ENCODE assay signal across 8 cellular contexts in genomic region chr4:2416564-2417195, GRCh38. TPM values are rescaled to one million over a fixed set of nuclear protein-coding genes. Genes with fewer than 3 reads are reported as not detected.
DNase-seq lines count a peak whose midpoint lies in the region; ATAC-seq and TF ChIP-seq lines count a peak whose summit lies in the region.

No MANE protein-coding gene starts in this region.

- peak in 3 of 10 experiments; percentile 16 to 38 (median 22) for DNase-seq in CD4-positive, alpha-beta T cell
- DNase-seq in T-helper 17 cell (no peak), NCI-H2196 (lab: John Stamatoyannopoulos, UW; ENCODE audit: unreplicated experiment) (no peak), midbrain (lab: John Stamatoyannopoulos, UW) (no peak), OCI-M1 (lab: John Stamatoyannopoulos, UW) (no peak)
- DNase-seq in effector memory CD4-positive, alpha-beta T cell = no peak
- peak in 3 of 10 donors; percentile 29 to 40 (median 29) for DNase-seq in naive thymus-derived CD8-positive, alpha-beta T cell

- no peaks in the 10 kb centered on the region for H3K36me3 Mint-ChIP-seq in CD4-positive, alpha-beta T cell (ENCODE audit: low read depth)
- H3K36me3 Mint-ChIP-seq in T-helper 17 cell (ENCODE audit: low read depth) = no peaks in the 10 kb centered on the region
- no peaks in the 10 kb centered on the region for H3K36me3 Mint-ChIP-seq in naive thymus-derived CD8-positive, alpha-beta T cell

- peaks cover 61% of the 10 kb centered on the region for H3K4me1 Mint-ChIP-seq in CD4-positive, alpha-beta T cell (ENCODE audit: low read depth)
- H3K4me1 Mint-ChIP-seq in T-helper 17 cell = peaks cover 53% of the 10 kb centered on the region
- peaks cover 38 to 71% (median 68%) of the 10 kb centered on the region in 4 donors for H3K4me1 Mint-ChIP-seq in naive thymus-derived CD8-positive, alpha-beta T cell

- no peak for ATAC-seq in CD4-positive, alpha-beta T cell (ENCODE audit: poor library complexity)
- ATAC-seq in T-helper 17 cell = no peak
- no peak for ATAC-seq in naive thymus-derived CD8-positive, alpha-beta T cell
- no peak for ATAC-seq in GM21528 (IDR thresholded peaks at IDR 0.05; ENCODE audit: low FRiP score, unreplicated experiment)

- CTCF ChIA-PET in CD4-positive, alpha-beta T cell (lab: Charles Lee) = interaction anchor here (2.1 to 2.5 kb wide), 2 partner anchors 135 to 196 kb away, joined by 5 to 6 read pairs; no protein-coding TSS in a partner anchor

- no peaks in the 10 kb centered on the region for H3K9me3 ChIP-seq in CD4-positive, alpha-beta T cell (ENCODE audit: control insufficient read depth, low read length)
- H3K9me3 ChIP-seq in T-helper 17 cell (ENCODE audit: control insufficient read depth, low read length, poor library complexity, severe bottlenecking) = no peaks in the 10 kb centered on the region
- no peaks in the 10 kb centered on the region for H3K9me3 ChIP-seq in effector memory CD4-positive, alpha-beta T cell (ENCODE audit: control insufficient read depth, low read length)

- H3K36me3 ChIP-seq in effector memory CD4-positive, alpha-beta T cell (ENCODE audit: control insufficient read depth, insufficient read depth, low read length) = no peaks in the 10 kb centered on the region

- H3K4me1 ChIP-seq in effector memory CD4-positive, alpha-beta T cell (ENCODE audit: control insufficient read depth, insufficient read depth, low read length, poor library complexity, severe bottlenecking) = peaks cover 54% of the 10 kb centered on the region

- peak overlapping the region; percentile 89 for H3K4me3 Mint-ChIP-seq in CD4-positive, alpha-beta T cell
- H3K4me3 Mint-ChIP-seq in T-helper 17 cell = peak overlapping the region; percentile 90
- H3K4me3 Mint-ChIP-seq in naive thymus-derived CD8-positive, alpha-beta T cell = peak overlapping the region; percentile 55 to 87 (median 75)

- no peaks in the 10 kb centered on the region for H3K9me3 Mint-ChIP-seq in CD4-positive, alpha-beta T cell
- H3K9me3 Mint-ChIP-seq in naive thymus-derived CD8-positive, alpha-beta T cell = peaks cover 0 to 3% (median 0%) of the 10 kb centered on the region in 9 donors

- TF ChIP-seq CTCF in CD4-positive, alpha-beta T cell (IDR thresholded peaks at IDR 0.05) = no peak

- peak overlapping the region; percentile 58 for H3K4me3 ChIP-seq in effector memory CD4-positive, alpha-beta T cell (ENCODE audit: insufficient read depth, low read depth, low read length, poor library complexity, severe bottlenecking)

- peak overlapping the region; percentile 94 for H3K27ac Mint-ChIP-seq in CD4-positive, alpha-beta T cell
- peak overlapping the region; percentile 81 for H3K27ac Mint-ChIP-seq in T-helper 17 cell
- peak overlapping the region in 7 of 10 donors; percentile 8 to 83 (median 46) for H3K27ac Mint-ChIP-seq in naive thymus-derived CD8-positive, alpha-beta T cell

- peaks cover 11% of the 10 kb centered on the region for H3K27me3 ChIP-seq in CD4-positive, alpha-beta T cell (ENCODE audit: control insufficient read depth, insufficient read depth, low read length)
- H3K27me3 ChIP-seq in effector memory CD4-positive, alpha-beta T cell (replicated peaks; ENCODE audit: control insufficient read depth, insufficient read depth, low read length, poor library complexity, severe bottlenecking) = no peaks in the 10 kb centered on the region

- intact Hi-C loops in CD4-positive, alpha-beta T cell (cut with DNase I, micrococcal nuclease) = loop anchor here in 1 of 2 experiments (5.0 to 10.0 kb wide), 3 partner anchors 134 to 702 kb away; partner anchors contain the start of genes LETM1 and SLBP

- peaks cover 22% of the 10 kb centered on the region for H3K27me3 Mint-ChIP-seq in CD4-positive, alpha-beta T cell
- H3K27me3 Mint-ChIP-seq in T-helper 17 cell = no peaks in the 10 kb centered on the region
- peaks cover 6 to 31% (median 20%) of the 10 kb centered on the region in 5 donors for H3K27me3 Mint-ChIP-seq in naive thymus-derived CD8-positive, alpha-beta T cell

- no peak overlapping the region for H3K27ac ChIP-seq in CD4-positive, alpha-beta T cell (ENCODE audit: low read depth, low read length)
- peak overlapping the region; percentile 44 for H3K27ac ChIP-seq in effector memory CD4-positive, alpha-beta T cell (ENCODE audit: insufficient read depth, low read length, poor library complexity, severe bottlenecking)

- POLR2A ChIA-PET in CD4-positive, alpha-beta T cell (lab: Charles Lee) = interaction anchor here (1.6 to 2.0 kb wide), 2 partner anchors 155 to 175 kb away, joined by 5 to 9 read pairs; partner anchors contain the start of genes HAUS3, MXD4 and POLN
- POLR2A ChIA-PET in naive thymus-derived CD8-positive, alpha-beta T cell (lab: Charles Lee) = interaction anchor here (1.1 to 1.7 kb wide), 3 partner anchors 45 to 154 kb away, joined by 3 to 6 read pairs (median 4); partner anchors contain the start of genes MXD4 and RNF4

RNA-seq across cellular contexts. Expression of gene ZFYVE28, which starts 1.8 kb away (rescaled TPM):
- total RNA-seq in CD4-positive, alpha-beta T cell = 10 to 100 TPM; 26.2 to 28.0 TPM
- 10 to 100 TPM; 49.4 to 63.6 TPM for total RNA-seq in T-helper 17 cell
- 10 to 100 TPM; 11.8 to 12.3 TPM for total RNA-seq in naive thymus-derived CD8-positive, alpha-beta T cell
- 1 to 10 TPM; 5.0 to 8.5 (median 6.4) TPM for polyA plus RNA-seq in naive thymus-derived CD8-positive, alpha-beta T cell

RNA-seq across cellular contexts. Expression of gene CFAP99, which starts 2.1 kb away (rescaled TPM):
- total RNA-seq in CD4-positive, alpha-beta T cell = under 1 TPM in 1 of 2 experiments, not detected in 1; 0.17 TPM
- total RNA-seq in T-helper 17 cell = under 1 TPM; 0.32 to 0.63 TPM
- total RNA-seq in naive thymus-derived CD8-positive, alpha-beta T cell = not detected
- polyA plus RNA-seq in naive thymus-derived CD8-positive, alpha-beta T cell = under 1 TPM in 1 of 3 donors, not detected in 2; 0.05 TPM

RNA-seq across cellular contexts. Expression of gene RNF4, which starts 52.2 kb away (rescaled TPM):
- 100 to 1,000 TPM; 106 to 109 TPM for total RNA-seq in CD4-positive, alpha-beta T cell
- 100 to 1,000 TPM; 102 to 117 TPM for total RNA-seq in T-helper 17 cell
- 100 to 1,000 TPM in 1 of 2 experiments, 10 to 100 TPM in 1; 94.2 to 100 TPM for total RNA-seq in naive thymus-derived CD8-positive, alpha-beta T cell
- polyA plus RNA-seq in naive thymus-derived CD8-positive, alpha-beta T cell = 10 to 100 TPM; 59.8 to 88.3 (median 73.3) TPM
